23 cellular contexts compared by ENCODE assay signal in genomic region chr2:127635380-127636237, GRCh38. TPM values are rescaled to one million over a fixed set of nuclear protein-coding genes. Genes with fewer than 3 reads are reported as not detected.
DNase-seq lines count a peak whose midpoint lies in the region; ATAC-seq and TF ChIP-seq lines count a peak whose summit lies in the region.
"Had no signal": no experiment of that assay in that cellular context is flagged by ENCODE, and none has a peak within 500 bp of the region (broad histone marks: within the 10 kb centered on the region; RNA-seq: fewer than 3 reads in every experiment).

No MANE protein-coding gene starts in this region.

- no peak overlapping the region for H4K8ac ChIP-seq in mesenchymal stem cell (ENCODE audit: low read length)

- H4K91ac ChIP-seq in mesenchymal stem cell (ENCODE audit: low read length): peak overlapping the region; percentile 70

- H3K4me2 ChIP-seq in mesenchymal stem cell (ENCODE audit: low read length, poor library complexity, severe bottlenecking): no peak overlapping the region

- no peak overlapping the region for H2AFZ ChIP-seq in mesenchymal stem cell (ENCODE audit: low read depth, low read length)

- H3K79me1 ChIP-seq in mesenchymal stem cell (replicated peaks; ENCODE audit: low read length, poor library complexity, severe bottlenecking): no peaks in the 10 kb centered on the region

- peak overlapping the region in 1 of 2 experiments; percentile 53 for H3K14ac ChIP-seq in mesenchymal stem cell (ENCODE audit: low read length in 2 of 2)

- H3K4me3 ChIP-seq in mesenchymal stem cell (ENCODE audit: insufficient read depth in 1 of 2, low read depth in 1 of 2, low read length in 2 of 2) (no peak overlapping the region), tibial artery (no peak overlapping the region), H7 (ENCODE audit: insufficient read depth, low read depth, low read length) (no peak overlapping the region)
- H3K4me3 ChIP-seq: vagina had no signal

- WGBS in mesenchymal stem cell: 98% methylated on average over 19 of the region's 19 CpGs

- POLR2A ChIA-PET in activated CD8-positive, alpha-beta T cell treated with anti-CD3 and anti-CD28 coated beads, Interleukin-2, amount 10 ng/mL, durations not matched to agents 7 days and 5 days (lab: Charles Lee): no interaction called here
- POLR2A ChIA-PET in activated CD8-positive, alpha-beta T cell treated with anti-CD3 and anti-CD28 coated beads for 36 hours (lab: Charles Lee): no interaction called here
- POLR2A ChIA-PET in activated B cell treated with CpG ODN at 0.5 μM for 24 hours (lab: Charles Lee): no interaction called here

- CTCF ChIA-PET in activated CD8-positive, alpha-beta T cell treated with anti-CD3 and anti-CD28 coated beads, Interleukin-2, amount 10 ng/mL, durations not matched to agents 7 days and 5 days (lab: Charles Lee): interaction anchor here (6.7 kb wide), 1 partner anchor 44 kb away, joined by 72 read pairs; no protein-coding TSS in a partner anchor
- CTCF ChIA-PET in activated CD8-positive, alpha-beta T cell treated with anti-CD3 and anti-CD28 coated beads for 36 hours (lab: Charles Lee): interaction anchor here (5.9 kb wide), 1 partner anchor 44 kb away, joined by 39 read pairs; no protein-coding TSS in a partner anchor
- CTCF ChIA-PET in activated B cell treated with CpG ODN at 0.5 μM for 24 hours (lab: Charles Lee): no interaction called here

- H2BK120ac ChIP-seq in mesenchymal stem cell (ENCODE audit: low read depth, low read length): no peak overlapping the region

- no peak overlapping the region for H3K18ac ChIP-seq in mesenchymal stem cell (ENCODE audit: low read depth in 1 of 2, low read length in 2 of 2)

- H2BK15ac ChIP-seq in mesenchymal stem cell (ENCODE audit: low read depth, poor library complexity, severe bottlenecking): no peak overlapping the region

- DNase-seq in activated CD8-positive, alpha-beta T cell treated with anti-CD3 and anti-CD28 coated beads, Interleukin-2, amount 10 ng/mL, durations not matched to agents 7 days and 5 days: no peak
- no peak for DNase-seq in activated CD8-positive, alpha-beta T cell treated with anti-CD3 and anti-CD28 coated beads for 36 hours
- DNase-seq in activated B cell treated with CpG ODN at 0.5 μM for 24 hours (no peak), mesenchymal stem cell (no peak), tibial artery (no peak), H7 (no peak), NCI-H748 (lab: John Stamatoyannopoulos, UW; ENCODE audit: unreplicated experiment) (no peak)
- DNase-seq: 8988T; activated CD4-positive, alpha-beta T cell treated with anti-CD3 and anti-CD28 coated beads, Interleukin-2, amount 10 ng/mL, durations not matched to agents 24 days and 14 days; activated CD8-positive, alpha-beta memory T cell treated with anti-CD3 and anti-CD28 coated beads, Interleukin-2, amount 50 U/mL, for 4 hours; dermis blood vessel endothelial cell; NCI-H774; SIG-M5; stimulated activated CD4-positive, alpha-beta T cell treated with anti-CD3 and anti-CD28 coated beads, Interleukin-1b, Interleukin-23, amount 100 ng/mL, for 48 hours; T-helper 1 cell had no signal

- peaks cover 32% of the 10 kb centered on the region for H3K4me1 ChIP-seq in mesenchymal stem cell (ENCODE audit: control insufficient read depth, insufficient read depth, low read depth, low read length)
- H3K4me1 ChIP-seq in tibial artery: peaks cover 0 to 57% (median 40%) of the 10 kb centered on the region in 4 donors

- peaks cover 6% of the 10 kb centered on the region for H3K36me3 Mint-ChIP-seq in activated CD8-positive, alpha-beta T cell treated with anti-CD3 and anti-CD28 coated beads, Interleukin-2, amount 10 ng/mL, durations not matched to agents 7 days and 5 days (ENCODE audit: low read depth)
- H3K36me3 Mint-ChIP-seq in activated CD8-positive, alpha-beta T cell treated with anti-CD3 and anti-CD28 coated beads for 36 hours (ENCODE audit: low read depth): no peaks in the 10 kb centered on the region
- no peaks in the 10 kb centered on the region for H3K36me3 Mint-ChIP-seq in activated B cell treated with CpG ODN at 0.5 μM for 24 hours (ENCODE audit: low read depth)
- H3K36me3 Mint-ChIP-seq: memory B cell; natural killer cell treated with Interleukin-12 subunit alpha and Interleukin-12 subunit beta and Interleukin-15 and Interleukin-18, amount 100 ng/mL, for 72 hours had no signal

- H3K27ac ChIP-seq in mesenchymal stem cell (ENCODE audit: low read length, poor library complexity, severe bottlenecking) (no peak overlapping the region), tibial artery (peak overlapping the region; percentile 22 to 81)
- H3K27ac ChIP-seq: vagina had no signal

- H2BK12ac ChIP-seq in mesenchymal stem cell (ENCODE audit: low read length in 2 of 2): peak overlapping the region in 1 of 2 experiments; percentile 25

- no peaks in the 10 kb centered on the region for H3K9me3 ChIP-seq in mesenchymal stem cell (ENCODE audit: control insufficient read depth, low read length)
- no peaks in the 10 kb centered on the region for H3K9me3 ChIP-seq in tibial artery
- H3K9me3 ChIP-seq: vagina had no signal

- no peak overlapping the region for H3K9ac ChIP-seq in mesenchymal stem cell (ENCODE audit: low read length)

- intact Hi-C loops in activated CD8-positive, alpha-beta T cell treated with anti-CD3 and anti-CD28 coated beads for 36 hours (cut with micrococcal nuclease): no loop called here
- intact Hi-C loops in activated B cell treated with CpG ODN at 0.5 μM for 24 hours (cut with micrococcal nuclease) (loop anchor here (10.0 kb wide), 1 partner anchor 551 kb away; no protein-coding TSS in a partner anchor), tibial artery (cut with DNase I; ENCODE audit: low total_unique reads) (loop anchor here (5.0 to 10.0 kb wide), 3 partner anchors 51 to 128 kb away; partner anchors contain the start of gene IWS1)

- H3K36me3 ChIP-seq in mesenchymal stem cell (ENCODE audit: control insufficient read depth in 1 of 2, insufficient read depth in 2 of 2, low read depth in 1 of 2, low read length in 2 of 2): peaks cover 0 to 7% of the 10 kb centered on the region in 2 experiments
- peaks cover 10 to 26% (median 23%) of the 10 kb centered on the region in 3 donors for H3K36me3 ChIP-seq in tibial artery
- H3K36me3 ChIP-seq in H7 (replicated peaks; ENCODE audit: control insufficient read depth, insufficient read depth, low read length): no peaks in the 10 kb centered on the region
- H3K36me3 ChIP-seq: vagina had no signal

- no peak overlapping the region for H2BK5ac ChIP-seq in mesenchymal stem cell (ENCODE audit: low read depth, low read length, poor library complexity, severe bottlenecking)

- H3K4me3 Mint-ChIP-seq in activated CD8-positive, alpha-beta T cell treated with anti-CD3 and anti-CD28 coated beads, Interleukin-2, amount 10 ng/mL, durations not matched to agents 7 days and 5 days: no peak overlapping the region
- no peak overlapping the region for H3K4me3 Mint-ChIP-seq in activated CD8-positive, alpha-beta T cell treated with anti-CD3 and anti-CD28 coated beads for 36 hours
- H3K4me3 Mint-ChIP-seq in activated B cell treated with CpG ODN at 0.5 μM for 24 hours: no peak overlapping the region
- H3K4me3 Mint-ChIP-seq: activated CD4-positive, alpha-beta T cell treated with anti-CD3 and anti-CD28 coated beads, Interleukin-2, amount 10 ng/mL, durations not matched to agents 24 days and 14 days; memory B cell; natural killer cell treated with Interleukin-12 subunit alpha and Interleukin-12 subunit beta and Interleukin-15 and Interleukin-18, amount 100 ng/mL, for 72 hours; stimulated activated naive CD8-positive, alpha-beta T cell treated with anti-CD3 and anti-CD28 coated beads, Interleukin-15, Interleukin-2, amounts not matched to agents 100 ng/mL and 50 ng/mL, for 24 hours had no signal

- TF ChIP-seq CTCF in activated CD8-positive, alpha-beta T cell treated with anti-CD3 and anti-CD28 coated beads for 36 hours (IDR thresholded peaks at IDR 0.05): no peak
- TF ChIP-seq CTCF in activated B cell treated with CpG ODN at 0.5 μM for 24 hours (IDR thresholded peaks at IDR 0.05): no peak
- TF ChIP-seq CTCF in tibial artery (IDR thresholded peaks at IDR 0.05): no peak

- H3K27me3 Mint-ChIP-seq in activated CD8-positive, alpha-beta T cell treated with anti-CD3 and anti-CD28 coated beads, Interleukin-2, amount 10 ng/mL, durations not matched to agents 7 days and 5 days (ENCODE audit: low read depth): no peaks in the 10 kb centered on the region
- H3K27me3 Mint-ChIP-seq in activated CD8-positive, alpha-beta T cell treated with anti-CD3 and anti-CD28 coated beads for 36 hours: no peaks in the 10 kb centered on the region
- H3K27me3 Mint-ChIP-seq in activated B cell treated with CpG ODN at 0.5 μM for 24 hours: no peaks in the 10 kb centered on the region
- H3K27me3 Mint-ChIP-seq: activated CD4-positive, alpha-beta T cell treated with anti-CD3 and anti-CD28 coated beads, Interleukin-2, amount 10 ng/mL, durations not matched to agents 24 days and 14 days; memory B cell; natural killer cell treated with Interleukin-12 subunit alpha and Interleukin-12 subunit beta and Interleukin-15 and Interleukin-18, amount 100 ng/mL, for 72 hours; stimulated activated naive CD8-positive, alpha-beta T cell treated with anti-CD3 and anti-CD28 coated beads, Interleukin-15, Interleukin-2, amounts not matched to agents 100 ng/mL and 50 ng/mL, for 24 hours had no signal

- H3K27me3 ChIP-seq in mesenchymal stem cell (ENCODE audit: control insufficient read depth in 1 of 2, insufficient read depth in 1 of 2, low read length in 2 of 2): no peaks in the 10 kb centered on the region
- H3K27me3 ChIP-seq in tibial artery: no peaks in the 10 kb centered on the region
- H3K27me3 ChIP-seq in H7 (ENCODE audit: control insufficient read depth, insufficient read depth, low read length): no peaks in the 10 kb centered on the region
- H3K27me3 ChIP-seq: vagina had no signal

- peak overlapping the region; percentile 30 for H3K27ac Mint-ChIP-seq in activated CD8-positive, alpha-beta T cell treated with anti-CD3 and anti-CD28 coated beads, Interleukin-2, amount 10 ng/mL, durations not matched to agents 7 days and 5 days
- H3K27ac Mint-ChIP-seq in activated CD8-positive, alpha-beta T cell treated with anti-CD3 and anti-CD28 coated beads for 36 hours: no peak overlapping the region
- H3K27ac Mint-ChIP-seq in activated B cell treated with CpG ODN at 0.5 μM for 24 hours: peak overlapping the region; percentile 83
- H3K27ac Mint-ChIP-seq: memory B cell; natural killer cell treated with Interleukin-12 subunit alpha and Interleukin-12 subunit beta and Interleukin-15 and Interleukin-18, amount 100 ng/mL, for 72 hours; stimulated activated naive CD8-positive, alpha-beta T cell treated with anti-CD3 and anti-CD28 coated beads, Interleukin-15, Interleukin-2, amounts not matched to agents 100 ng/mL and 50 ng/mL, for 24 hours had no signal

- no peak for ATAC-seq in activated CD8-positive, alpha-beta T cell treated with anti-CD3 and anti-CD28 coated beads, Interleukin-2, amount 10 ng/mL, durations not matched to agents 7 days and 5 days
- ATAC-seq in activated CD8-positive, alpha-beta T cell treated with anti-CD3 and anti-CD28 coated beads for 36 hours: no peak
- ATAC-seq in activated B cell treated with CpG ODN at 0.5 μM for 24 hours (ENCODE audit: low read depth) (no peak), GM19324 (IDR thresholded peaks at IDR 0.05; ENCODE audit: low FRiP score, unreplicated experiment) (no peak)
- ATAC-seq: natural killer cell treated with Interleukin-12 subunit alpha and Interleukin-12 subunit beta and Interleukin-15 and Interleukin-18, amount 100 ng/mL, for 72 hours had no signal

- H3K4me1 Mint-ChIP-seq in activated CD8-positive, alpha-beta T cell treated with anti-CD3 and anti-CD28 coated beads, Interleukin-2, amount 10 ng/mL, durations not matched to agents 7 days and 5 days (ENCODE audit: low read depth): peaks cover 50% of the 10 kb centered on the region
- peaks cover 61% of the 10 kb centered on the region for H3K4me1 Mint-ChIP-seq in activated CD8-positive, alpha-beta T cell treated with anti-CD3 and anti-CD28 coated beads for 36 hours (ENCODE audit: low read depth)
- H3K4me1 Mint-ChIP-seq in activated B cell treated with CpG ODN at 0.5 μM for 24 hours: peaks cover 98% of the 10 kb centered on the region

- no peak overlapping the region for H2AK5ac ChIP-seq in mesenchymal stem cell (ENCODE audit: low read length, severe bottlenecking)

- no peaks in the 10 kb centered on the region for H3K9me3 Mint-ChIP-seq in activated CD8-positive, alpha-beta T cell treated with anti-CD3 and anti-CD28 coated beads, Interleukin-2, amount 10 ng/mL, durations not matched to agents 7 days and 5 days (ENCODE audit: insufficient read depth)
- H3K9me3 Mint-ChIP-seq in activated CD8-positive, alpha-beta T cell treated with anti-CD3 and anti-CD28 coated beads for 36 hours: no peaks in the 10 kb centered on the region
- H3K9me3 Mint-ChIP-seq in activated B cell treated with CpG ODN at 0.5 μM for 24 hours: no peaks in the 10 kb centered on the region
- H3K9me3 Mint-ChIP-seq: activated CD4-positive, alpha-beta T cell treated with anti-CD3 and anti-CD28 coated beads, Interleukin-2, amount 10 ng/mL, durations not matched to agents 24 days and 14 days; memory B cell; natural killer cell treated with Interleukin-12 subunit alpha and Interleukin-12 subunit beta and Interleukin-15 and Interleukin-18, amount 100 ng/mL, for 72 hours; stimulated activated naive CD8-positive, alpha-beta T cell treated with anti-CD3 and anti-CD28 coated beads, Interleukin-15, Interleukin-2, amounts not matched to agents 100 ng/mL and 50 ng/mL, for 24 hours had no signal

- H3K23ac ChIP-seq in mesenchymal stem cell (ENCODE audit: low read length in 2 of 2): no peak overlapping the region

- H3K4ac ChIP-seq in mesenchymal stem cell (ENCODE audit: low read depth in 1 of 2, low read length in 2 of 2): no peak overlapping the region

RNA-seq across cellular contexts. Expression of gene GPR17, which starts 10.3 kb away (rescaled TPM):
- total RNA-seq in activated CD8-positive, alpha-beta T cell treated with anti-CD3 and anti-CD28 coated beads, Interleukin-2, amount 10 ng/mL, durations not matched to agents 7 days and 5 days: not detected
- not detected for total RNA-seq in activated CD8-positive, alpha-beta T cell treated with anti-CD3 and anti-CD28 coated beads for 36 hours
- not detected in 2 replicates for total RNA-seq in activated B cell treated with CpG ODN at 0.5 μM for 24 hours
- not detected for polyA plus RNA-seq in mesenchymal stem cell (2013, experiment 1 of 2)
- polyA plus RNA-seq in mesenchymal stem cell (2013, experiment 2 of 2): not detected
- total RNA-seq in H7 (2014; rRNA removed; shearing (Covaris generic)): not detected in 2 replicates
- total RNA-seq: activated CD4-positive, alpha-beta T cell treated with anti-CD3 and anti-CD28 coated beads, Interleukin-2, amount 10 ng/mL, durations not matched to agents 24 days and 14 days; bronchial epithelial cell; dermis blood vessel endothelial cell; fibroblast of villous mesenchyme; natural killer cell treated with Interleukin-12 subunit alpha and Interleukin-12 subunit beta and Interleukin-15 and Interleukin-18, amount 100 ng/mL, for 72 hours; vagina had no signal
- polyA plus RNA-seq: keratinocyte had no signal

RNA-seq across cellular contexts. Expression of gene LIMS2, which starts 39.7 kb away (rescaled TPM):
- 10 to 100 TPM; 35.3 to 38.3 TPM for total RNA-seq in activated CD8-positive, alpha-beta T cell treated with anti-CD3 and anti-CD28 coated beads, Interleukin-2, amount 10 ng/mL, durations not matched to agents 7 days and 5 days
- total RNA-seq in activated CD8-positive, alpha-beta T cell treated with anti-CD3 and anti-CD28 coated beads for 36 hours: 10 to 100 TPM; 22.1 to 23.6 TPM
- total RNA-seq in activated B cell treated with CpG ODN at 0.5 μM for 24 hours: 5.1 and 5.3 TPM in 2 replicates
- 37.6 TPM for polyA plus RNA-seq in mesenchymal stem cell (2013, experiment 1 of 2)
- 36.4 TPM for polyA plus RNA-seq in mesenchymal stem cell (2013, experiment 2 of 2)
- 0.33 and 1.4 TPM in 2 replicates for total RNA-seq in H7 (2014; rRNA removed; shearing (Covaris generic))
- total RNA-seq: natural killer cell treated with Interleukin-12 subunit alpha and Interleukin-12 subunit beta and Interleukin-15 and Interleukin-18, amount 100 ng/mL, for 72 hours had no signal
- polyA plus RNA-seq: keratinocyte had no signal
